15 cellular contexts compared by ENCODE assay signal in the genomic region with DNA sequence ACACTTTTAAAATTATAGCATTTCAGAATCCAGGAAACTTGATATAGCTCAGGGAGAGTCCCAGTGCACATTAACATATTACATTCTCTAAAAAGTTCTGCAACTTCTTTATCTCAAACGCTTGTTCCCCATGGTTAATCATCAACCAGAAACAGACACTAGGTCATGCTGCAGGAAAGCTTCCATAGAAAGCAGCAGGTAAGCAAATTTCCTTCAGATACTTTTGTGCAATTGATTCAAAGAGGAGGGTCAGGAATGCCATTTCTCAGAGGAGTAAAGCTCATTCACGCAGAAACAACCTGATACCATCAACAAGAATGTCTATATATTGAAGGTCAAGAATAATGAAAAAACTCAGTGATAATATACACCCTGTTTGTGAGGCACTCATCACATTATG.
DNase-seq lines count a peak whose midpoint lies in the region; ATAC-seq and TF ChIP-seq lines count a peak whose summit lies in the region.
"Had no signal": no experiment of that assay in that cellular context is flagged by ENCODE, and none has a peak within 500 bp of the region (broad histone marks: within the 10 kb centered on the region; RNA-seq: fewer than 3 reads in every experiment).

No MANE protein-coding gene starts in this region.

- TF ChIP-seq CTCF in VCaP (conservative IDR thresholded peaks at IDR 0.05), result no peak

- ATAC-seq in GM19438 (IDR thresholded peaks at IDR 0.05; ENCODE audit: low read depth, unreplicated experiment), result peak; percentile 26
- peak; percentile 36 for ATAC-seq in left lobe of liver
- ATAC-seq in HG02588 (IDR thresholded peaks at IDR 0.05; ENCODE audit: unreplicated experiment), result no peak
- ATAC-seq in HG02798 (IDR thresholded peaks at IDR 0.05; ENCODE audit: poor library complexity, unreplicated experiment), result no peak

- peak overlapping the region; percentile 37 for H3K27ac ChIP-seq in VCaP
- H3K27ac ChIP-seq: breast epithelium had no signal

- DNase-seq in ACHN (peak; percentile 10), left lobe of liver (ENCODE audit: low spot score) (no peak), hippocampal formation (lab: John Stamatoyannopoulos, UW) (no peak), NCI-H69 (lab: John Stamatoyannopoulos, UW) (no peak)
- DNase-seq: activated naive CD4-positive, alpha-beta T cell; effector CD8-positive, alpha-beta T cell; mesendoderm; MV-4-11; NCI-H2171; nucleus accumbens had no signal

- in situ Hi-C loops in ACHN (cut with HindIII; ENCODE audit: low pct_ligation_motif_present, low pct_unique_long_range_greater_than_20kb, low sequenced_read_pairs), result no loop called here

Comparison
In these comparisons a context has a peak if more than half of its experiments do, and no peak if none do; other contexts are left out.
1. ATAC-seq: peak in GM19438 (single experiment) and left lobe of liver (single experiment); none in HG02588 (single experiment) and HG02798 (single experiment).